18 cellular contexts compared by ENCODE assay signal in genomic region chr11:93017821-93018690, GRCh38. TPM values are rescaled to one million over a fixed set of nuclear protein-coding genes. Genes with fewer than 3 reads are reported as not detected.
A peak's percentile ranks its signal among the peaks of the same experiment; 100 is the strongest.
DNase-seq lines count a peak whose midpoint lies in the region; ATAC-seq, FAIRE-seq and TF ChIP-seq lines count a peak whose summit lies in the region.
"Had no signal": no experiment of that assay in that cellular context is flagged by ENCODE, and none has a peak within 500 bp of the region (broad histone marks: within the 10 kb centered on the region; RNA-seq: fewer than 3 reads in every experiment).

No MANE protein-coding gene starts in this region.

- no peak for FAIRE-seq in urothelium cell line (lab: Jason Lieb, UNC)

- peak; percentile 3 for TF ChIP-seq CTCF in fibroblast of villous mesenchyme (IDR thresholded peaks at IDR 0.05; ENCODE audit: insufficient read depth, low read depth, low read length)

- no peak for ATAC-seq in GM21529 (IDR thresholded peaks at IDR 0.05; ENCODE audit: unreplicated experiment)
- ATAC-seq: sciatic nerve, T-cell had no signal

- H3K4me3 ChIP-seq in fibroblast of villous mesenchyme (ENCODE audit: low read depth, low read length): no peak overlapping the region
- H3K4me3 ChIP-seq: HAP-1, hepatocyte had no signal

- DNase-seq in DMS 273 (lab: John Stamatoyannopoulos, UW; ENCODE audit: unreplicated experiment): peak; percentile 29
- DNase-seq in DMS 273 treated with DMSO at 0.1 percent for 48 hours (lab: John Stamatoyannopoulos, UW): no peak
- peak; percentile 4 for DNase-seq in RPMI8226
- DNase-seq in fibroblast of villous mesenchyme (ENCODE audit: low read depth): no peak
- DNase-seq in urothelium cell line (ENCODE audit: low spot score): peak; percentile 25
- DNase-seq in H4 (ENCODE audit: low spot score): no peak
- no peak for DNase-seq in NCI-H2196 treated with DMSO at 0.1 percent for 48 hours (lab: John Stamatoyannopoulos, UW; ENCODE audit: unreplicated experiment)
- DNase-seq: activated B cell treated with CpG ODN at 0.5 μM for 24 hours; activated CD8-positive, alpha-beta memory T cell treated with anti-CD3 and anti-CD28 coated beads, Interleukin-2, amount 50 U/mL, for 48 hours; COR-L47; NCI-H1048; stimulated activated naive CD4-positive, alpha-beta T cell treated with Interleukin-2 at 50 U/mL for 16 hours; T-cell had no signal

RNA-seq across cellular contexts. Expression of gene MTNR1B, which starts 48.6 kb away (rescaled TPM):
- not detected in 2 replicates for total RNA-seq in fibroblast of villous mesenchyme
- total RNA-seq in H4 (2014; rRNA removed; shearing (Covaris generic)): not detected in 2 replicates
- total RNA-seq: activated B cell treated with CpG ODN at 0.5 μM for 24 hours, lower leg skin, sciatic nerve, T-cell had no signal

Comparison
In these comparisons a context has a peak if more than half of its experiments do, and no peak if none do; other contexts are left out.
1. DNase-seq: peak in DMS 273 (single experiment), RPMI8226 (single experiment) and urothelium cell line (single experiment); none in DMS 273 treated with DMSO at 0.1 percent for 48 hours (single experiment), fibroblast of villous mesenchyme (single experiment), H4 (single experiment) and NCI-H2196 treated with DMSO at 0.1 percent for 48 hours (single experiment).